Comparison of ENCODE assay signal across 9 cellular contexts in the genomic region with DNA sequence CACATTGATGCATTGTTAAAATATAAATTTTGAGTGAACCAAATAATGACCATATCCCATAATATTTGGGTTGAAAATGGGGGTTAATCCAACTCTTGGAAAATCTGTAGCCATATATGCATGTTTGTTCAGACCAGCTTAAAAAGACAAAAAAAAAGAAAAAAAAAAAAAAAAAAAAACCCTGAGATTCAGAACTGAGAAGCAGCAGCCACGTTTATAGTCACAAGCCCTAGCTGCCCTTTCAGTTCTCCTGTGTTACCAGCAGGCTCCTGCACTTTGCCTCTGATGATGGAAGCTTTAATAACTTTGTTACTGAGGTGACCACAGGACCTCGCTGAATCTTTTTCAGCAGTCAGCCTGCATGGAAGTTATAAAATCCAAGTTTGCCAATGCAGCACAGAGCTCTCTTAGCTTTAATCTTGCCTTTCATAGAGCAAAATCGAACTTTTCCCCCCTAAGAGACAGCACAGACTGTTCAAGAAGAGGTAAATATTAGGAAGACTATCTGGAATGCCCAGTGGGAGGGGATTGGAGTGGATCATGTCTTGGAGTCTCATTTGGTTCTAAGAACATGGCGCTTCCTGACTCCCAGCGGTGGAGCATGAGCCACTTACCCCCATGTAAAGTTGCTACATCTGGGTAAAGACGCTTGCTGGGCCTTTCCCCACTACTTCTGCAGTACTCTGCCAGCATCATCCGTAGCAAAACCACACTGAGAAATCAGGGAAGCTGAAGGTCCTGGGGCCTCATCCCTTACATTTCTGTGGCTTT. TPM values are rescaled to one million over a fixed set of nuclear protein-coding genes. Genes with fewer than 3 reads are reported as not detected.
DNase-seq lines count a peak whose midpoint lies in the region; ATAC-seq and TF ChIP-seq lines count a peak whose summit lies in the region.
"Had no signal": no experiment of that assay in that cellular context is flagged by ENCODE, and none has a peak within 500 bp of the region (broad histone marks: within the 10 kb centered on the region; RNA-seq: fewer than 3 reads in every experiment).

No MANE protein-coding gene starts in this region.

- H3K27ac ChIP-seq in mesenchymal stem cell (ENCODE audit: low read length, poor library complexity, severe bottlenecking) (no peak overlapping the region), tibial nerve (peak overlapping the region in 2 of 4 donors; percentile 55 to 80)

- no peak for TF ChIP-seq POLR2A in tibial nerve (IDR thresholded peaks at IDR 0.05)

- peak; percentile 73 for ATAC-seq in GM21515 (IDR thresholded peaks at IDR 0.05; ENCODE audit: unreplicated experiment)
- peak; percentile 41 for ATAC-seq in HG03571 (IDR thresholded peaks at IDR 0.05; ENCODE audit: unreplicated experiment)

- no peak overlapping the region for H2BK12ac ChIP-seq in mesenchymal stem cell (ENCODE audit: low read length in 2 of 2)

- H2AK5ac ChIP-seq in mesenchymal stem cell (ENCODE audit: low read length, severe bottlenecking): no peak overlapping the region

- H2AFZ ChIP-seq in mesenchymal stem cell (ENCODE audit: low read depth, low read length): no peak overlapping the region

- DNase-seq in GM12864 (ENCODE audit: low read depth): no peak
- DNase-seq in mesenchymal stem cell: peak; percentile 69
- no peak for DNase-seq in activated CD8-positive, alpha-beta memory T cell treated with anti-CD3 and anti-CD28 coated beads, Interleukin-2, amount 50 U/mL, for 48 hours
- no peak for DNase-seq in activated CD8-positive, alpha-beta memory T cell treated with anti-CD3 and anti-CD28 coated beads, Interleukin-2, amount 50 U/mL, for 4 hours
- DNase-seq in effector CD4-positive, alpha-beta T cell: no peak
- no peak for DNase-seq in tibial nerve (ENCODE audit: low spot score in 2 of 2)
- DNase-seq: NCI-H1436 had no signal

- no peak overlapping the region for H3K18ac ChIP-seq in mesenchymal stem cell (ENCODE audit: low read depth in 1 of 2, low read length in 2 of 2)

- H3K36me3 ChIP-seq in mesenchymal stem cell (ENCODE audit: control insufficient read depth in 1 of 2, insufficient read depth in 2 of 2, low read depth in 1 of 2, low read length in 2 of 2): no peaks in the 10 kb centered on the region
- no peaks in the 10 kb centered on the region for H3K36me3 ChIP-seq in tibial nerve

- H4K91ac ChIP-seq in mesenchymal stem cell (ENCODE audit: low read length): no peak overlapping the region

- TF ChIP-seq EP300 in tibial nerve (IDR thresholded peaks at IDR 0.05): no peak

- H3K79me1 ChIP-seq in mesenchymal stem cell (replicated peaks; ENCODE audit: low read length, poor library complexity, severe bottlenecking): no peaks in the 10 kb centered on the region

- peak overlapping the region; percentile 76 for H3K9ac ChIP-seq in mesenchymal stem cell (ENCODE audit: low read length)

- 85% methylated on average over 6 of the region's 7 CpGs for WGBS in mesenchymal stem cell
- WGBS in tibial nerve, 2 donors: 56% methylated on average over 7 of the region's 7 CpGs

- no peak overlapping the region for H3K4me3 ChIP-seq in GM12864 (ENCODE audit: low read depth, low read length)
- peak overlapping the region in 1 of 2 experiments; percentile 35 for H3K4me3 ChIP-seq in mesenchymal stem cell (ENCODE audit: insufficient read depth in 1 of 2, low read depth in 1 of 2, low read length in 2 of 2)
- H3K4me3 ChIP-seq in tibial nerve: no peak overlapping the region

- no peak overlapping the region for H3K4me2 ChIP-seq in mesenchymal stem cell (ENCODE audit: low read length, poor library complexity, severe bottlenecking)

- no peak overlapping the region for H2BK15ac ChIP-seq in mesenchymal stem cell (ENCODE audit: low read depth, poor library complexity, severe bottlenecking)

- H2BK5ac ChIP-seq in mesenchymal stem cell (ENCODE audit: low read depth, low read length, poor library complexity, severe bottlenecking): no peak overlapping the region

- H3K14ac ChIP-seq in mesenchymal stem cell (ENCODE audit: low read length in 2 of 2): no peak overlapping the region

- no peak overlapping the region for H3K23ac ChIP-seq in mesenchymal stem cell (ENCODE audit: low read length in 2 of 2)

- peaks cover 4% of the 10 kb centered on the region for H3K4me1 ChIP-seq in mesenchymal stem cell (ENCODE audit: control insufficient read depth, insufficient read depth, low read depth, low read length)
- H3K4me1 ChIP-seq in tibial nerve: peaks cover 0 to 64% (median 21%) of the 10 kb centered on the region in 4 donors

- no peak overlapping the region for H4K8ac ChIP-seq in mesenchymal stem cell (ENCODE audit: low read length)

- peak; percentile 21 for TF ChIP-seq CTCF in GM12864 (IDR thresholded peaks at IDR 0.05; ENCODE audit: low read depth, low read length, missing control alignments)
- TF ChIP-seq CTCF in tibial nerve (IDR thresholded peaks at IDR 0.05): peak in 1 of 5 experiments; percentile 14

- no peak overlapping the region for H3K4ac ChIP-seq in mesenchymal stem cell (ENCODE audit: low read depth in 1 of 2, low read length in 2 of 2)

- H2BK120ac ChIP-seq in mesenchymal stem cell (ENCODE audit: low read depth, low read length): no peak overlapping the region

- H3K9me3 ChIP-seq in mesenchymal stem cell (ENCODE audit: control insufficient read depth, low read length) (no peaks in the 10 kb centered on the region), tibial nerve (no peaks in the 10 kb centered on the region)

- no peaks in the 10 kb centered on the region for H3K27me3 ChIP-seq in mesenchymal stem cell (ENCODE audit: control insufficient read depth in 1 of 2, insufficient read depth in 1 of 2, low read length in 2 of 2)
- H3K27me3 ChIP-seq in tibial nerve: no peaks in the 10 kb centered on the region

RNA-seq across cellular contexts. Expression of a gene that starts 20.6 kb away (rescaled TPM):
- 57.8 TPM for polyA plus RNA-seq in mesenchymal stem cell (2013, experiment 1 of 2)
- 57.5 TPM for polyA plus RNA-seq in mesenchymal stem cell (2013, experiment 2 of 2)
- total RNA-seq in tibial nerve: 100 to 1,000 TPM in 1 of 4 donors, 10 to 100 TPM in 3; 54.3 to 121 (median 73.3) TPM
